Comparison of ENCODE assay signal across 10 cellular contexts in the genomic region with DNA sequence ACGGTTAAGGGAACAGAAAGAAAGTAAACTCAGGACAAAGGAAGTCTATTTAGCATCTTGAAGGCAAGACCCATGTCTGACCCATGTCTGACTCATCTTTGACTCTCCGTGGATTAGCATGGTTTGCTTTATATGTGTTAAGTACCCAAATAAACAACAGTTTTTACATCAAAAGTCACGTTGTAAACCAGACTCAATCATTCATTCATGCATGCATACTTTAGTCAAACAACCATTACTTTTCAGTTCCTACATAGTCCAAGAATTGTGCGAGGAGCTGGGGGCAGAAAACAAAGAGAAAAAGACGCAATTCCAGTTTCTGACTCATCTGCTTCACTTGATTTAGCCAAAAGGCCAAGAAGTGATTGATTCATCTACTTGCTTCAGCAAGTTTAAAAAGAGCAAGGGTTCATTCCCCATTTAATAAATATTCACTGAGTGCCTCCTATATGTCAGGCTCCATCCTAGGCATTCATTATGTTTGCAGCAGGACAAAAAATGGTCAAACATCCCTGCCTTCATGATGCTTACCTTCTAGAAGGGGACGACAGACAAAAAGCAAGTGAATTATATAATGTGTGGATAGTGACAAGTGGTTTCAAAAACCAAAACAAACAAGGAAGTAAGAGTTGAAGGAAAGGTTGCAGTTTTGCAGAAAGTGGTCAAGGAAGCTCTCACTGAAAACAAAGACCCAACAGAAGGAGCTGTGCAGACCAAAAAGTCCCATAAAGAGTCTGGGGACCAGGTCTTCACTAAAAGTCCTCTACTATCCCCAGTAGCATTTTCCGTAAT.
DNase-seq lines count a peak whose midpoint lies in the region; ATAC-seq, FAIRE-seq and TF ChIP-seq lines count a peak whose summit lies in the region.
"Had no signal": no experiment of that assay in that cellular context is flagged by ENCODE, and none has a peak within 500 bp of the region (broad histone marks: within the 10 kb centered on the region; RNA-seq: fewer than 3 reads in every experiment).

No MANE protein-coding gene starts in this region.

- no peaks in the 10 kb centered on the region for H3K9me3 ChIP-seq in T-helper 17 cell (ENCODE audit: control insufficient read depth, low read length, poor library complexity, severe bottlenecking)
- no peaks in the 10 kb centered on the region for H3K9me3 ChIP-seq in pancreas

- no peak for FAIRE-seq in pancreas (lab: Jason Lieb, UNC)

- DNase-seq in AG09309 (ENCODE audit: low read depth) (peak; percentile 11), H4 (ENCODE audit: low spot score) (peak; percentile 48), T-helper 17 cell (no peak), foreskin melanocyte (peak; percentile 99), GOT3 (lab: John Stamatoyannopoulos, UW) (no peak), pancreas (no peak), cerebellar nuclear complex (lab: John Stamatoyannopoulos, UW) (no peak)
- DNase-seq: dorsolateral prefrontal cortex, GF-D8 had no signal

- H3K4me1 Mint-ChIP-seq in T-helper 17 cell: peaks cover 53% of the 10 kb centered on the region

- peak overlapping the region; percentile 90 for H3K27ac Mint-ChIP-seq in T-helper 17 cell

- 74 to 77% methylated on average over 7 of the region's 7 CpGs for WGBS in pancreas, 2 donors

- ATAC-seq in T-helper 17 cell (no peak), GM19023 (IDR thresholded peaks at IDR 0.05; ENCODE audit: unreplicated experiment) (no peak), pancreas (no peak)

- no peaks in the 10 kb centered on the region for H3K36me3 Mint-ChIP-seq in T-helper 17 cell (ENCODE audit: low read depth)

- H3K4me1 ChIP-seq in pancreas: peaks cover 9 to 14% (median 10%) of the 10 kb centered on the region in 3 donors

- TF ChIP-seq CTCF in AG09309 (IDR thresholded peaks at IDR 0.05; ENCODE audit: control insufficient read depth, insufficient read depth, low read depth, low read length, missing control alignments) (no peak), pancreas (IDR thresholded peaks at IDR 0.05) (no peak)

- no peaks in the 10 kb centered on the region for H3K27me3 ChIP-seq in pancreas
- H3K27me3 ChIP-seq: dorsolateral prefrontal cortex had no signal

- H3K4me3 Mint-ChIP-seq in T-helper 17 cell: peak overlapping the region; percentile 75

- H3K27ac ChIP-seq in pancreas: no peak overlapping the region
- H3K27ac ChIP-seq: dorsolateral prefrontal cortex had no signal

- intact Hi-C loops in pancreas (cut with DNase I): no loop called here

- H3K4me3 ChIP-seq in AG09309 (ENCODE audit: control insufficient read depth, low read depth, low read length): no peak overlapping the region
- H3K4me3 ChIP-seq in pancreas: no peak overlapping the region
- H3K4me3 ChIP-seq: dorsolateral prefrontal cortex had no signal

- no peaks in the 10 kb centered on the region for H3K36me3 ChIP-seq in pancreas

- no peaks in the 10 kb centered on the region for H3K27me3 Mint-ChIP-seq in T-helper 17 cell

Comparison
In these comparisons a context has a peak if more than half of its experiments do, and no peak if none do; other contexts are left out.
1. DNase-seq: peak in AG09309 (single experiment), H4 (single experiment) and foreskin melanocyte (single experiment); none in T-helper 17 cell (0 of 3), GOT3 (single experiment), pancreas (0 of 6) and cerebellar nuclear complex (0 of 2).